Comparison of ENCODE assay signal across 21 cellular contexts in the genomic region with DNA sequence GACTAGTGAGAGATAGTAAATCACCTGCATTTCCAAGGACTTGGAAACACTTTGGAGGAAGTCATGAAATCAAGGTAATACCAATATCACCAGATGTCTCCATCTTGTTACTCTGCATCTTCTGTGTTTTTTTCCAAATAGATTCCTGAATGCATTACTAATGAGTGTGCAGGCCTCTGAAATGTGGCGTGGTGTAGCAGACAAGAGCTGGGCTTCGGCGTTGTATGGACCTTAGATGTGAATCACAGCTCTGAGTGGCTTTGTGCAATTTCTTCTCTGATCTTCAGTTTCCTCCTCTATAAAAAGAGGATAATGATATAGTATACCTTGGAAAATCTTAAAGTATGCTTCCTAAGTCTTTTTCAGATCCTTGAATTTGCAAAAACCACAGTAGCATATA. TPM values are rescaled to one million over a fixed set of nuclear protein-coding genes. Genes with fewer than 3 reads are reported as not detected.
DNase-seq lines count a peak whose midpoint lies in the region; ATAC-seq and TF ChIP-seq lines count a peak whose summit lies in the region.
"Had no signal": no experiment of that assay in that cellular context is flagged by ENCODE, and none has a peak within 500 bp of the region (broad histone marks: within the 10 kb centered on the region; RNA-seq: fewer than 3 reads in every experiment).

No MANE protein-coding gene starts in this region.

- H3K27ac ChIP-seq in breast epithelium = no peak overlapping the region
- H3K27ac ChIP-seq in RWPE2 (ENCODE audit: poor library complexity, severe bottlenecking) = peak overlapping the region; percentile 96
- H3K27ac ChIP-seq in fibroblast of lung (ENCODE audit: insufficient read depth, low read length) = no peak overlapping the region
- H3K27ac ChIP-seq in gastroesophageal sphincter = no peak overlapping the region

- H3K9me3 ChIP-seq in breast epithelium (no peaks in the 10 kb centered on the region), RWPE2 (ENCODE audit: severe bottlenecking) (no peaks in the 10 kb centered on the region), fibroblast of lung (ENCODE audit: control insufficient read depth, insufficient read depth, low read depth, low read length) (no peaks in the 10 kb centered on the region), skeletal muscle satellite cell (replicated peaks; ENCODE audit: low read length) (no peaks in the 10 kb centered on the region), gastroesophageal sphincter (no peaks in the 10 kb centered on the region)

- TF ChIP-seq CTCF in MCF 10A (IDR thresholded peaks at IDR 0.05; ENCODE audit: unreplicated experiment) (no peak), breast epithelium (IDR thresholded peaks at IDR 0.05) (no peak), RWPE2 (IDR thresholded peaks at IDR 0.05; ENCODE audit: poor library complexity, severe bottlenecking) (no peak), fibroblast of lung (conservative IDR thresholded peaks at IDR 0.05 in 1 of 2, IDR thresholded peaks at IDR 0.05 in 1 of 2; ENCODE audit: low read depth in 1 of 2, low read length in 2 of 2) (no peak), gastroesophageal sphincter (IDR thresholded peaks at IDR 0.05) (no peak)

- ATAC-seq in RWPE2 (ENCODE audit: low read depth) (peak; percentile 49), GM19455 (IDR thresholded peaks at IDR 0.05; ENCODE audit: unreplicated experiment) (no peak), GM21367 (IDR thresholded peaks at IDR 0.05; ENCODE audit: unreplicated experiment) (no peak), gastroesophageal sphincter (no peak)
- ATAC-seq: activated T-cell treated with anti-CD3 and anti-CD28 coated beads, Interleukin-2, amount 50 U/mL, for 4 hours; natural killer cell treated with Interleukin-12 subunit alpha and Interleukin-12 subunit beta and Interleukin-15 and Interleukin-18, amount 100 ng/mL, for 72 hours had no signal

- H3K36me3 Mint-ChIP-seq in MCF 10A (ENCODE audit: insufficient read depth, unreplicated experiment) = no peaks in the 10 kb centered on the region
- H3K36me3 Mint-ChIP-seq: CD8-positive, alpha-beta memory T cell; natural killer cell treated with Interleukin-12 subunit alpha and Interleukin-12 subunit beta and Interleukin-15 and Interleukin-18, amount 100 ng/mL, for 72 hours had no signal

- H3K4me3 ChIP-seq in breast epithelium (no peak overlapping the region), RWPE2 (ENCODE audit: severe bottlenecking) (no peak overlapping the region), fibroblast of lung (replicated peaks in 1 of 4; ENCODE audit: control extremely low read depth in 1 of 4, insufficient read depth in 1 of 4, low read depth in 3 of 4, low read length in 4 of 4) (no peak overlapping the region), skeletal muscle satellite cell (ENCODE audit: low read length) (no peak overlapping the region), gastroesophageal sphincter (no peak overlapping the region)
- H3K4me3 ChIP-seq: lung, PC-9 had no signal

- H2AFZ ChIP-seq in fibroblast of lung (ENCODE audit: low read length) = no peak overlapping the region
- H2AFZ ChIP-seq: PC-9 had no signal

- no peaks in the 10 kb centered on the region for H3K9me3 Mint-ChIP-seq in MCF 10A (ENCODE audit: unreplicated experiment)
- H3K9me3 Mint-ChIP-seq: activated T-cell treated with anti-CD3 and anti-CD28 coated beads, Interleukin-2, amount 50 U/mL, for 4 hours; CD8-positive, alpha-beta memory T cell; endodermal cell; natural killer cell treated with Interleukin-12 subunit alpha and Interleukin-12 subunit beta and Interleukin-15 and Interleukin-18, amount 100 ng/mL, for 72 hours; stimulated activated naive CD8-positive, alpha-beta T cell treated with anti-CD3 and anti-CD28 coated beads, Interleukin-15, Interleukin-2, amounts not matched to agents 100 ng/mL and 50 ng/mL, for 24 hours had no signal

- POLR2A ChIA-PET in MCF 10A (lab: Yijun Ruan, JAX) = interaction anchor here (0.7 to 4.0 kb wide), 5 partner anchors 10 to 53 kb away, joined by 3 to 27 read pairs (median 4); a partner anchor contains a TSS

- WGBS in gastroesophageal sphincter (ENCODE audit: low coverage in 1 of 2), 2 donors = 91% methylated on average over 3 of the region's 3 CpGs; no CpG with 5 or more reads in 1 of the 2 donors

- BruUV-seq in MCF 10A (replicated peaks; lab: Mats Ljungman, UMichigan) = no TSS peak

- TF ChIP-seq POLR2A in breast epithelium (IDR thresholded peaks at IDR 0.05) (no peak), gastroesophageal sphincter (IDR thresholded peaks at IDR 0.05) (no peak)

- H3K4me3 Mint-ChIP-seq in MCF 10A (ENCODE audit: unreplicated experiment) = no peak overlapping the region
- H3K4me3 Mint-ChIP-seq: activated T-cell treated with anti-CD3 and anti-CD28 coated beads, Interleukin-2, amount 50 U/mL, for 4 hours; CD8-positive, alpha-beta memory T cell; endodermal cell; natural killer cell treated with Interleukin-12 subunit alpha and Interleukin-12 subunit beta and Interleukin-15 and Interleukin-18, amount 100 ng/mL, for 72 hours; stimulated activated naive CD8-positive, alpha-beta T cell treated with anti-CD3 and anti-CD28 coated beads, Interleukin-15, Interleukin-2, amounts not matched to agents 100 ng/mL and 50 ng/mL, for 24 hours had no signal

- H3K4me2 ChIP-seq in fibroblast of lung (ENCODE audit: extremely low read depth, insufficient read depth, low read length) (no peak overlapping the region), skeletal muscle satellite cell (ENCODE audit: low read length) (no peak overlapping the region)
- H3K4me2 ChIP-seq: PC-9 had no signal

- no peaks in the 10 kb centered on the region for H3K27me3 ChIP-seq in breast epithelium
- no peaks in the 10 kb centered on the region for H3K27me3 ChIP-seq in RWPE2 (ENCODE audit: insufficient read depth, poor library complexity, severe bottlenecking)
- no peaks in the 10 kb centered on the region for H3K27me3 ChIP-seq in fibroblast of lung (ENCODE audit: control insufficient read depth, insufficient read depth, low read length)
- H3K27me3 ChIP-seq in skeletal muscle satellite cell (ENCODE audit: control insufficient read depth, insufficient read depth, low read length) = no peaks in the 10 kb centered on the region
- no peaks in the 10 kb centered on the region for H3K27me3 ChIP-seq in gastroesophageal sphincter

- H3K4me1 ChIP-seq in breast epithelium (no peaks in the 10 kb centered on the region), RWPE2 (ENCODE audit: insufficient read depth, poor library complexity, severe bottlenecking) (peaks cover 61% of the 10 kb centered on the region), fibroblast of lung (ENCODE audit: control insufficient read depth, extremely low read depth, insufficient read depth, low read length) (peaks cover 14% of the 10 kb centered on the region), skeletal muscle satellite cell (ENCODE audit: control insufficient read depth, insufficient read depth, low read length) (peaks cover 89% of the 10 kb centered on the region), gastroesophageal sphincter (peaks cover 0 to 9% (median 4%) of the 10 kb centered on the region in 3 donors)

- TF ChIP-seq EP300 in gastroesophageal sphincter (IDR thresholded peaks at IDR 0.05) = no peak

- DNase-seq in MCF 10A (ENCODE audit: unreplicated experiment) (peak; percentile 8), breast epithelium (ENCODE audit: low spot score in 2 of 2) (no peak), RWPE2 (ENCODE audit: low spot score) (no peak), fibroblast of lung (ENCODE audit: low read depth in 2 of 2) (peak; percentile 53 to 91)
- DNase-seq: 8988T; activated CD4-positive, alpha-beta T cell treated with anti-CD3 and anti-CD28 coated beads, Interleukin-2, amount 50 U/mL, for 4 hours; activated T-cell treated with anti-CD3 and anti-CD28 coated beads, Interleukin-2, amount 50 U/mL, for 4 hours; CD8-positive, alpha-beta memory T cell; endodermal cell; NCI-H1048; NCI-H748 treated with DMSO at 0.1 percent for 48 hours; PC-9; SW 1271 had no signal

- peaks cover 16% of the 10 kb centered on the region for H3K4me1 Mint-ChIP-seq in MCF 10A (ENCODE audit: insufficient read depth, unreplicated experiment)
- H3K4me1 Mint-ChIP-seq: endodermal cell had no signal

- CTCF ChIA-PET in MCF 10A (lab: Yijun Ruan, JAX) = interaction anchor here (0.6 to 0.9 kb wide), 2 partner anchors 19 to 108 kb away, joined by 3 to 4 read pairs; no protein-coding TSS in a partner anchor

- no peaks in the 10 kb centered on the region for H3K79me2 ChIP-seq in fibroblast of lung (ENCODE audit: control insufficient read depth, insufficient read depth, low read length)

- H3K36me3 ChIP-seq in breast epithelium = no peaks in the 10 kb centered on the region
- H3K36me3 ChIP-seq in RWPE2 (ENCODE audit: low read depth) = no peaks in the 10 kb centered on the region
- H3K36me3 ChIP-seq in fibroblast of lung (ENCODE audit: control insufficient read depth, insufficient read depth, low read length) = no peaks in the 10 kb centered on the region
- H3K36me3 ChIP-seq in skeletal muscle satellite cell (ENCODE audit: insufficient read depth, low read length) = no peaks in the 10 kb centered on the region
- H3K36me3 ChIP-seq in gastroesophageal sphincter = no peaks in the 10 kb centered on the region

- H3K27me3 Mint-ChIP-seq in MCF 10A (ENCODE audit: insufficient read depth, unreplicated experiment) = no peaks in the 10 kb centered on the region
- H3K27me3 Mint-ChIP-seq: stimulated activated naive CD8-positive, alpha-beta T cell treated with anti-CD3 and anti-CD28 coated beads, Interleukin-15, Interleukin-2, amounts not matched to agents 100 ng/mL and 50 ng/mL, for 24 hours had no signal

- H3K27ac Mint-ChIP-seq in MCF 10A (ENCODE audit: low read depth, unreplicated experiment) = no peak overlapping the region
- H3K27ac Mint-ChIP-seq: CD8-positive, alpha-beta memory T cell; endodermal cell; natural killer cell treated with Interleukin-12 subunit alpha and Interleukin-12 subunit beta and Interleukin-15 and Interleukin-18, amount 100 ng/mL, for 72 hours; stimulated activated naive CD8-positive, alpha-beta T cell treated with anti-CD3 and anti-CD28 coated beads, Interleukin-15, Interleukin-2, amounts not matched to agents 100 ng/mL and 50 ng/mL, for 24 hours had no signal

- H3K9ac ChIP-seq in fibroblast of lung (ENCODE audit: insufficient read depth, low read length) = no peak overlapping the region
- H3K9ac ChIP-seq in skeletal muscle satellite cell (ENCODE audit: low read depth, low read length) = peak overlapping the region; percentile 64

- no peaks in the 10 kb centered on the region for H4K20me1 ChIP-seq in fibroblast of lung (ENCODE audit: control insufficient read depth, extremely low read depth, insufficient read depth, low read length)

- intact Hi-C loops in MCF 10A (cut with micrococcal nuclease) (no loop called here), breast epithelium (cut with DNase I; ENCODE audit: low total_unique reads) (no loop called here)

RNA-seq across cellular contexts. Expression of a gene that starts 9.6 kb away (rescaled TPM):
- total RNA-seq in MCF 10A (2022) (0.22 and 0.37 TPM in 2 replicates), breast epithelium (under 1 TPM in 1 of 3 donors, not detected in 2; 0.33 TPM), fibroblast of lung (under 0.01 and 1.2 TPM in 2 replicates), gastroesophageal sphincter (1 to 10 TPM in 1 of 4 donors, under 1 TPM in 1, not detected in 2; 0.79 to 1.9 TPM)
- polyA plus RNA-seq in fibroblast of lung = 0.77 and 1.9 TPM in 2 replicates
- 0.68 and 1.6 TPM in 2 replicates for polyA plus RNA-seq in fibroblast of lung (2012)
- polyA minus RNA-seq in fibroblast of lung (ENCODE audit: low replicate concordance) = 0.90 and 2.8 TPM in 2 replicates
- total RNA-seq in skeletal muscle satellite cell (2012; rRNA removed) = 2.2 and 8.6 TPM in 2 replicates
- total RNA-seq: activated T-cell treated with anti-CD3 and anti-CD28 coated beads, Interleukin-2, amount 50 U/mL, for 4 hours; CD8-positive, alpha-beta memory T cell; cerebellum; endodermal cell had no signal
- polyA plus RNA-seq: CD8-positive, alpha-beta memory T cell had no signal

RNA-seq across cellular contexts. Expression of a gene that starts 24.7 kb away (rescaled TPM):
- 57.5 and 61.5 TPM in 2 replicates for total RNA-seq in MCF 10A (2022)
- 10 to 100 TPM; 43.2 to 81.4 (median 66.2) TPM for total RNA-seq in breast epithelium
- 77.0 and 140 TPM in 2 replicates for total RNA-seq in fibroblast of lung
- polyA plus RNA-seq in fibroblast of lung = 53.1 and 93.3 TPM in 2 replicates
- polyA plus RNA-seq in fibroblast of lung (2012) = 38.3 and 80.7 TPM in 2 replicates
- polyA minus RNA-seq in fibroblast of lung (ENCODE audit: low replicate concordance) = 11.4 and 13.9 TPM in 2 replicates
- 79.7 and 145 TPM in 2 replicates for total RNA-seq in skeletal muscle satellite cell (2012; rRNA removed)
- total RNA-seq in gastroesophageal sphincter = 10 to 100 TPM; 30.3 to 58.4 (median 43.0) TPM

Comparison
In these comparisons a context has a peak if more than half of its experiments do, and no peak if none do; other contexts are left out.
1. DNase-seq: peak in MCF 10A (single experiment) and fibroblast of lung (2 of 2); none in breast epithelium (0 of 2) and RWPE2 (single experiment).